ENCODE assay signal across 10 cellular contexts in genomic region chr17:57295526-57296023, GRCh38. TPM values are rescaled to one million over a fixed set of nuclear protein-coding genes. Genes with fewer than 3 reads are reported as not detected.
DNase-seq lines count a peak whose midpoint lies in the region; ATAC-seq and TF ChIP-seq lines count a peak whose summit lies in the region.
"Had no signal": no experiment of that assay in that cellular context is flagged by ENCODE, and none has a peak within 500 bp of the region (broad histone marks: within the 10 kb centered on the region; RNA-seq: fewer than 3 reads in every experiment).

No MANE protein-coding gene starts in this region.

- H3K36me3 ChIP-seq in BJ (ENCODE audit: control insufficient read depth, insufficient read depth, low read length) (no peaks in the 10 kb centered on the region), HCT116 (ENCODE audit: control insufficient read depth in 1 of 2, insufficient read depth in 2 of 2, low read length in 2 of 2) (peaks cover 0 to 30% of the 10 kb centered on the region in 2 experiments; a peak in 2 of 4 replicates), Peyer's patch (peaks cover 0 to 7% (median 0%) of the 10 kb centered on the region in 3 donors)
- H3K36me3 ChIP-seq: right atrium auricular region had no signal

- peak overlapping the region; percentile 84 for H3K27ac ChIP-seq in HCT116 (ENCODE audit: low read depth, low read length)
- no peak overlapping the region for H3K27ac ChIP-seq in Peyer's patch

- RAD21 ChIA-PET in HCT116 (lab: Charles Lee; ENCODE audit: low non-redundant PET in 1 of 2, low total read pairs in 2 of 2, uncharacterized antibody in 2 of 2, unreplicated experiment in 2 of 2), result interaction anchor here (0.6 to 1.0 kb wide), 3 partner anchors 52 to 110 kb away, joined by 3 read pairs; no protein-coding TSS in a partner anchor

- POLR2A ChIA-PET in BJ (lab: Charles Lee), result no interaction called here
- POLR2A ChIA-PET in HCT116 (lab: Charles Lee), result interaction anchor here (0.7 to 1.1 kb wide), 4 partner anchors 11 to 86 kb away, joined by 3 to 5 read pairs (median 3); no protein-coding TSS in a partner anchor

- BruUV-seq in HCT116 (replicated peaks; lab: Mats Ljungman, UMichigan), result no TSS peak

- TF ChIP-seq POLR2A in HCT116 (IDR thresholded peaks at IDR 0.05; ENCODE audit: borderline replicate concordance, extremely low read depth, insufficient read depth, insufficient read length) (no peak), Peyer's patch (IDR thresholded peaks at IDR 0.05) (no peak)

- TF ChIP-seq RAD21 in HCT116 (IDR thresholded peaks at IDR 0.05; ENCODE audit: low read depth), result no peak; the same call in 1 of the 2 replicates

- CTCF ChIA-PET in BJ (lab: Yijun Ruan, JAX), result no interaction called here
- CTCF ChIA-PET in HCT116 (lab: Charles Lee), result no interaction called here

- no peaks in the 10 kb centered on the region for H3K9me2 ChIP-seq in HCT116 (ENCODE audit: insufficient read depth)

- H3K4me3 ChIP-seq in BJ (ENCODE audit: low read depth, low read length), result no peak overlapping the region
- H3K4me3 ChIP-seq in HCT116 (replicated peaks in 1 of 2; ENCODE audit: low read depth in 1 of 2, low read length in 2 of 2), result peak overlapping the region; percentile 9 to 40
- H3K4me3 ChIP-seq in Peyer's patch, result no peak overlapping the region
- H3K4me3 ChIP-seq: right atrium auricular region had no signal

- peaks cover 0 to 13% of the 10 kb centered on the region in 2 experiments; a peak in 2 of 4 replicates for H3K9me3 ChIP-seq in HCT116 (ENCODE audit: control insufficient read depth in 1 of 2, insufficient read depth in 1 of 2, low read depth in 1 of 2, low read length in 2 of 2)
- H3K9me3 ChIP-seq in Peyer's patch, result no peaks in the 10 kb centered on the region

- H3K9ac ChIP-seq in HCT116 (ENCODE audit: low read length), result peak overlapping the region; percentile 43

- H3K27me3 ChIP-seq in BJ (ENCODE audit: control insufficient read depth, insufficient read depth, low read length) (no peaks in the 10 kb centered on the region), HCT116 (ENCODE audit: insufficient read depth, low read length) (no peaks in the 10 kb centered on the region), Peyer's patch (no peaks in the 10 kb centered on the region)
- H3K27me3 ChIP-seq: right atrium auricular region had no signal

- H3K4me2 ChIP-seq in HCT116 (ENCODE audit: low read length), result peak overlapping the region; percentile 77

- no peak overlapping the region for H2AFZ ChIP-seq in HCT116 (ENCODE audit: low read depth, low read length, poor library complexity, severe bottlenecking)

- H3K79me2 ChIP-seq in HCT116 (ENCODE audit: insufficient read depth, low read length), result peaks cover 40% of the 10 kb centered on the region

- H4K20me1 ChIP-seq in HCT116 (ENCODE audit: insufficient read depth), result no peaks in the 10 kb centered on the region

- no peak for TF ChIP-seq CTCF in BJ (IDR thresholded peaks at IDR 0.05; ENCODE audit: insufficient read depth, low read depth, low read length)
- TF ChIP-seq CTCF in HCT116 (IDR thresholded peaks at IDR 0.05 in 2 of 3, conservative IDR thresholded peaks at IDR 0.05 in 1 of 3; ENCODE audit: borderline replicate concordance in 1 of 3, insufficient read depth in 1 of 3, low read depth in 2 of 3, low read length in 2 of 3), result no peak
- no peak for TF ChIP-seq CTCF in Peyer's patch (IDR thresholded peaks at IDR 0.05)

- H3K4me1 ChIP-seq in HCT116 (ENCODE audit: control insufficient read depth in 1 of 2, insufficient read depth in 2 of 2, low read length in 2 of 2) (peaks cover 48 to 56% of the 10 kb centered on the region in 2 experiments), Peyer's patch (peaks cover 0 to 5% (median 0%) of the 10 kb centered on the region in 4 donors)

- peak; percentile 65 for ATAC-seq in HCT116
- peak; percentile 35 for ATAC-seq in left colon
- ATAC-seq in HG02852 (IDR thresholded peaks at IDR 0.05; ENCODE audit: unreplicated experiment), result no peak
- no peak for ATAC-seq in GM21576 (IDR thresholded peaks at IDR 0.05; ENCODE audit: unreplicated experiment)

- DNase-seq in BJ (ENCODE audit: low read depth), result peak; percentile 34
- DNase-seq in HCT116 (ENCODE audit: low read depth, low spot score), result peak; percentile 80
- peak; percentile 20 for DNase-seq in T1000 (lab: John Stamatoyannopoulos, UW)
- no peak for DNase-seq in left colon
- DNase-seq in Peyer's patch, result no peak
- no peak for DNase-seq in NCI-H82 treated with DMSO at 0.1 percent for 48 hours (lab: John Stamatoyannopoulos, UW; ENCODE audit: unreplicated experiment)
- DNase-seq: activated CD4-positive, CD25-positive, alpha-beta regulatory T cell treated with anti-CD3 and anti-CD28 coated beads, Interleukin-2, amount 50 U/mL, for 72 hours had no signal

- intact Hi-C loops in HCT116 (cut with micrococcal nuclease) (no loop called here), left colon (cut with DNase I, micrococcal nuclease) (no loop called here)

TF ChIP-seq in HCT116, 20 proteins besides CTCF, POLR2A, EP300 and RAD21:
- no peak for TF ChIP-seq ZBTB33 (IDR thresholded peaks at IDR 0.05; ENCODE audit: extremely low read depth, insufficient replicate concordance, low read length)
- 0 out of 2 replicates have a peak, but pooled peaks have one; percentile 16 for TF ChIP-seq SRF (IDR thresholded peaks at IDR 0.05; ENCODE audit: low read depth)
- TF ChIP-seq EZH2phosphoT487 (IDR thresholded peaks at IDR 0.05; ENCODE audit: borderline replicate concordance), result no peak
- TF ChIP-seq TCF7L2 (IDR thresholded peaks at IDR 0.05; ENCODE audit: borderline replicate concordance, extremely low read depth, insufficient read depth, insufficient read length), result no peak
- TF ChIP-seq ZFX (IDR thresholded peaks at IDR 0.05), result no peak
- TF ChIP-seq POLR2AphosphoS5 (IDR thresholded peaks at IDR 0.05; ENCODE audit: low read depth, low read length), result no peak
- peak; percentile 33 for TF ChIP-seq CEBPB (IDR thresholded peaks at IDR 0.05; ENCODE audit: low read depth)
- peak; percentile 47 for TF ChIP-seq SP1 (IDR thresholded peaks at IDR 0.05; ENCODE audit: low read depth)
- no peak; the same call in 1 of the 2 replicates for TF ChIP-seq SIN3A (IDR thresholded peaks at IDR 0.05; ENCODE audit: low read depth)
- no peak for TF ChIP-seq EZH2 (IDR thresholded peaks at IDR 0.05)
- no peak for TF ChIP-seq ATF3 (IDR thresholded peaks at IDR 0.05)
- peak; percentile 62; the same call in 1 of the 2 replicates for TF ChIP-seq JUND (IDR thresholded peaks at IDR 0.05)
- TF ChIP-seq FOSL1 (IDR thresholded peaks at IDR 0.05; ENCODE audit: low read depth), result peak; percentile 58; the same call in 1 of the 2 replicates

RNA-seq across cellular contexts. Expression of gene MSI2, which starts 39.3 kb away (rescaled TPM):
- 9.2 and 11.6 TPM in 2 replicates for polyA plus RNA-seq in BJ (2011; rRNA removed)
- polyA minus RNA-seq in BJ (2011; rRNA and poly(A)+ RNA removed), result 18.7 and 19.0 TPM in 2 replicates
- 137 TPM for total RNA-seq in HCT116 (2021; ENCODE audit: unreplicated experiment)
- 36.6 and 46.1 TPM in 2 replicates for polyA plus RNA-seq in HCT116 (2012)
- total RNA-seq in left colon, result 10 to 100 TPM; 65.5 to 81.0 TPM
- total RNA-seq in Peyer's patch, result 10 to 100 TPM; 25.9 to 39.0 (median 29.2) TPM

Comparison
In these comparisons a context has a peak if more than half of its experiments do, and no peak if none do; other contexts are left out.
1. DNase-seq: peak in BJ (single experiment), HCT116 (single experiment) and T1000 (single experiment); none in left colon (0 of 2), Peyer's patch (0 of 3) and NCI-H82 treated with DMSO at 0.1 percent for 48 hours (single experiment).
2. H3K4me3 ChIP-seq: peak in HCT116 (2 of 2); none in BJ (single experiment) and Peyer's patch (0 of 4).
3. ATAC-seq: peak in HCT116 (single experiment) and left colon (single experiment); none in HG02852 (single experiment) and GM21576 (single experiment).